Comparison of ENCODE assay signal across 8 cellular contexts in the genomic region with DNA sequence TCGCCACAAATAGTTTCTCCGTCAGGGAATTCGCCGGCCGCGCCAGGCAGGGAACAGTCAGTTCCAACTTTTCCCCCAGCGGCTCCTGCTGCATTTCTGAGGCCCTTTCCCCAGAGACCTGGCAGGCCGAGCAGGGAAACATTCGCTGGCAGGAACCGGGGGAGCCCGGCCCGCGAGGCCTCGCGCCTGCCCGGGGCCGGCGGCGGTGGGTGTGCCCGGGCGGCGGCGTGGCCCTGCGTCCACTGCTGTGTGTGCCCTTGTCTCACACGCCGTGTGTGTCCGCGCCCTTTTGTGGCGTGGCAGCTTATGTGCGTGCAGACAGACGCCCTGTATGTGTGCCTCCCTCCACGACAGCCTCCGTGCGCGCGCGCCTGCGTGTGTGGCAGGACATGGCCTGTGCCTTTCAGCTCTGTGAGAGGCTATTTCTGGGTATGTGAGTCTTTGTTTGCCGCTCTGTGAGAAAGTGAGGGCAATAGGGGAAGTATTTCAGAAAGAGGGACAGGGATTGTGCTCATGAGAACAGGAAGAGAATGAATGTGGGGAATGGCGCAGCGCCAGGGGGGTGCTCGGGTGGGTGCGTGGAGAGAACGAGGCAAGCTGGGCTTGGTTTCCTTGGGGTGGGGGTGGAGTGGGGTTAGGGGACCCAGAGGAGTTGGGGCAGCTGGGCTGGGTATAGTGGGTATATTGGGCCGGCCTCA. TPM values are rescaled to one million over a fixed set of nuclear protein-coding genes. Genes with fewer than 3 reads are reported as not detected.
A peak's percentile ranks its signal among the peaks of the same experiment; 100 is the strongest.
DNase-seq lines count a peak whose midpoint lies in the region; ATAC-seq and TF ChIP-seq lines count a peak whose summit lies in the region.

No MANE protein-coding gene starts in this region.

- no peaks in the 10 kb centered on the region for H3K36me3 Mint-ChIP-seq in activated naive CD8-positive, alpha-beta T cell treated with anti-CD3 and anti-CD28 coated beads, Interleukin-2, amount 50 U/mL, for 24 hours (ENCODE audit: low read depth)

- no peak overlapping the region for H3K27ac ChIP-seq in DOHH2 (ENCODE audit: low read depth, low read length)

- H3K36me3 ChIP-seq in DOHH2 (ENCODE audit: control insufficient read depth, low read length): no peaks in the 10 kb centered on the region

- peak; percentile 81 for DNase-seq in NB4 (ENCODE audit: low read depth)
- DNase-seq in activated naive CD8-positive, alpha-beta T cell treated with anti-CD3 and anti-CD28 coated beads, Interleukin-2, amount 50 U/mL, for 24 hours: no peak
- DNase-seq in Right ventricle myocardium superior: peak; percentile 85
- DNase-seq in occipital lobe (lab: John Stamatoyannopoulos, UW): peak; percentile 47
- no peak for DNase-seq in NCI-H524 treated with DMSO at 0.1 percent for 48 hours (lab: John Stamatoyannopoulos, UW)

- no peak for ATAC-seq in activated naive CD8-positive, alpha-beta T cell treated with anti-CD3 and anti-CD28 coated beads, Interleukin-2, amount 50 U/mL, for 24 hours
- peak; percentile 36 for ATAC-seq in Right ventricle myocardium superior (ENCODE audit: poor library complexity)
- no peak for ATAC-seq in HG03342 (IDR thresholded peaks at IDR 0.05; ENCODE audit: unreplicated experiment)
- no peak for ATAC-seq in HG03097 (IDR thresholded peaks at IDR 0.05; ENCODE audit: low FRiP score, unreplicated experiment)

- H3K4me3 ChIP-seq in DOHH2 (ENCODE audit: low read length) (no peak overlapping the region), NB4 (ENCODE audit: low read depth, low read length) (peak overlapping the region; percentile 8)

- no peak for TF ChIP-seq POLR2A in NB4 (IDR thresholded peaks at IDR 0.05; ENCODE audit: extremely low read depth, insufficient read length)

- peaks cover 39% of the 10 kb centered on the region for H3K4me1 Mint-ChIP-seq in activated naive CD8-positive, alpha-beta T cell treated with anti-CD3 and anti-CD28 coated beads, Interleukin-2, amount 50 U/mL, for 24 hours

- peaks cover 93% of the 10 kb centered on the region for H3K27me3 ChIP-seq in DOHH2 (ENCODE audit: control insufficient read depth, low read length)

- no peaks in the 10 kb centered on the region for H3K9me3 Mint-ChIP-seq in activated naive CD8-positive, alpha-beta T cell treated with anti-CD3 and anti-CD28 coated beads, Interleukin-2, amount 50 U/mL, for 24 hours

- H4K20me1 ChIP-seq in DOHH2 (ENCODE audit: control insufficient read depth, insufficient read depth, low read depth, low read length): peaks cover 10% of the 10 kb centered on the region; the same call in 1 of the 2 replicates

- peaks cover 48% of the 10 kb centered on the region for H3K27me3 Mint-ChIP-seq in activated naive CD8-positive, alpha-beta T cell treated with anti-CD3 and anti-CD28 coated beads, Interleukin-2, amount 50 U/mL, for 24 hours

- no peak overlapping the region for H3K27ac Mint-ChIP-seq in activated naive CD8-positive, alpha-beta T cell treated with anti-CD3 and anti-CD28 coated beads, Interleukin-2, amount 50 U/mL, for 24 hours

- TF ChIP-seq CTCF in DOHH2 (IDR thresholded peaks at IDR 0.05; ENCODE audit: low read depth, low read length, poor library complexity, severe bottlenecking) (no peak), NB4 (IDR thresholded peaks at IDR 0.05; ENCODE audit: low read depth, low read length) (no peak)

- no peaks in the 10 kb centered on the region for H3F3A ChIP-seq in DOHH2 (ENCODE audit: control insufficient read depth, insufficient read depth)

- intact Hi-C loops in Right ventricle myocardium superior (cut with DNase I): loop anchor here (5.0 to 10.0 kb wide), 2 partner anchors 53 to 124 kb away; no protein-coding TSS in a partner anchor

- peak overlapping the region; percentile 55 for H3K4me2 ChIP-seq in DOHH2 (ENCODE audit: low read length)

- peak overlapping the region; percentile 57 for H3K4me3 Mint-ChIP-seq in activated naive CD8-positive, alpha-beta T cell treated with anti-CD3 and anti-CD28 coated beads, Interleukin-2, amount 50 U/mL, for 24 hours

- peaks cover 32% of the 10 kb centered on the region for H3K4me1 ChIP-seq in DOHH2 (ENCODE audit: control insufficient read depth, low read length)

- no peaks in the 10 kb centered on the region for H3K9me2 ChIP-seq in DOHH2 (replicated peaks; ENCODE audit: control insufficient read depth, low read length)

- no peaks in the 10 kb centered on the region for H3K79me2 ChIP-seq in DOHH2 (ENCODE audit: control insufficient read depth, low read length)

- no peaks in the 10 kb centered on the region for H3K9me3 ChIP-seq in DOHH2 (ENCODE audit: control insufficient read depth, insufficient read depth, low read length)

RNA-seq across cellular contexts. Expression of gene SMARCD3, which starts 0.7 kb away (rescaled TPM):
- total RNA-seq in Right ventricle myocardium superior (131 TPM), occipital lobe (147 TPM)

RNA-seq across cellular contexts. Expression of gene CHPF2, which starts 16.9 kb away (rescaled TPM):
- total RNA-seq in Right ventricle myocardium superior (10.5 TPM), occipital lobe (19.0 TPM)

RNA-seq across cellular contexts. Expression of gene ABCF2, which starts 22.2 kb away (rescaled TPM):
- 23.9 TPM for total RNA-seq in Right ventricle myocardium superior
- 29.5 TPM for total RNA-seq in occipital lobe

RNA-seq across cellular contexts. Expression of gene H2BK1, which starts 38.9 kb away (rescaled TPM):
- total RNA-seq in Right ventricle myocardium superior: not detected
- not detected for total RNA-seq in occipital lobe

Comparison
In these comparisons a context has a peak if more than half of its experiments do, and no peak if none do; other contexts are left out.
1. DNase-seq: peak in NB4 (single experiment), Right ventricle myocardium superior (single experiment) and occipital lobe (single experiment); none in activated naive CD8-positive, alpha-beta T cell treated with anti-CD3 and anti-CD28 coated beads, Interleukin-2, amount 50 U/mL, for 24 hours (single experiment) and NCI-H524 treated with DMSO at 0.1 percent for 48 hours (single experiment).